9 cellular contexts compared by ENCODE assay signal in the genomic region with DNA sequence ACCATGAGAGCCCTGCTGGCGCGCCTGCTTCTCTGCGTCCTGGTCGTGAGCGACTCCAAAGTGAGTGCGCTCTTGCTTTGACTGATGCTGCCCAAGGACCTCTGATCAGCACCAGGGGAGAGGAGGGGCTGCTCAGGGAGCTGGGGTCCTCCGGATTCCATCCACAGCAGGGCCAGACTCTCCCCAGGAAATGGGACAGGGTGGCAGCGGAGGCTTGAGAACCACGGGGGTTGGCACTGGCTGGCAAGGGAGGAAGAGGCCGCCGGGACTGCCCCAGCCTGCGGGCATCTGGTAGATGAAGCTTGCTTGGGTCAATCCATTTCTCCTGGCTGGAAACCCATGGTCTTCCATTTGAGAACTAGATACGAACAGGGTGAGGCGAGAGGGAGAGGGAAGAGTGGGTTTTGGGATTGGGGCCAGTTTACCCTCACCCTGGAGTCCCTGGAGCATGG. TPM values are rescaled to one million over a fixed set of nuclear protein-coding genes. Genes with fewer than 3 reads are reported as not detected.
A peak's percentile ranks its signal among the peaks of the same experiment; 100 is the strongest.
DNase-seq lines count a peak whose midpoint lies in the region; ATAC-seq lines count a peak whose summit lies in the region.
"Had no signal": no experiment of that assay in that cellular context is flagged by ENCODE, and none has a peak within 500 bp of the region (broad histone marks: within the 10 kb centered on the region; RNA-seq: fewer than 3 reads in every experiment).

No MANE protein-coding gene starts in this region.

- H3K27me3 Mint-ChIP-seq in stimulated activated naive CD8-positive, alpha-beta T cell treated with anti-CD3 and anti-CD28 coated beads, Interleukin-15, Interleukin-2, amounts not matched to agents 100 ng/mL and 50 ng/mL, for 24 hours = peaks cover 61% of the 10 kb centered on the region
- H3K27me3 Mint-ChIP-seq in central memory CD8-positive, alpha-beta T cell = peaks cover 38% of the 10 kb centered on the region

- H3K4me3 ChIP-seq in mononuclear cell (ENCODE audit: low read length) = peak overlapping the region; percentile 32

- H3K9me3 ChIP-seq in mononuclear cell (ENCODE audit: low read depth, low read length) = no peaks in the 10 kb centered on the region

- H3K36me3 Mint-ChIP-seq in stimulated activated naive CD8-positive, alpha-beta T cell treated with anti-CD3 and anti-CD28 coated beads, Interleukin-15, Interleukin-2, amounts not matched to agents 100 ng/mL and 50 ng/mL, for 24 hours (ENCODE audit: low read depth) = no peaks in the 10 kb centered on the region
- peaks cover 2% of the 10 kb centered on the region for H3K36me3 Mint-ChIP-seq in central memory CD8-positive, alpha-beta T cell (ENCODE audit: insufficient read depth)

- H3K27me3 ChIP-seq in mononuclear cell (ENCODE audit: insufficient read depth, low read length) = peaks cover 7% of the 10 kb centered on the region

- peaks cover 41% of the 10 kb centered on the region for H3K4me1 Mint-ChIP-seq in stimulated activated naive CD8-positive, alpha-beta T cell treated with anti-CD3 and anti-CD28 coated beads, Interleukin-15, Interleukin-2, amounts not matched to agents 100 ng/mL and 50 ng/mL, for 24 hours (ENCODE audit: low read depth)
- peaks cover 27% of the 10 kb centered on the region for H3K4me1 Mint-ChIP-seq in central memory CD8-positive, alpha-beta T cell

- H3K4me3 Mint-ChIP-seq in stimulated activated naive CD8-positive, alpha-beta T cell treated with anti-CD3 and anti-CD28 coated beads, Interleukin-15, Interleukin-2, amounts not matched to agents 100 ng/mL and 50 ng/mL, for 24 hours = peak overlapping the region; percentile 85
- H3K4me3 Mint-ChIP-seq in central memory CD8-positive, alpha-beta T cell = peak overlapping the region; percentile 88

- DNase-seq in stimulated activated naive CD8-positive, alpha-beta T cell treated with anti-CD3 and anti-CD28 coated beads, Interleukin-15, Interleukin-2, amounts not matched to agents 100 U/mL and 50 U/mL, for 24 hours = no peak
- no peak for DNase-seq in central memory CD8-positive, alpha-beta T cell (ENCODE audit: low spot score in 2 of 2)
- DNase-seq in HuH-7 (ENCODE audit: low spot score) = no peak

- no peak for ATAC-seq in stimulated activated naive CD8-positive, alpha-beta T cell treated with anti-CD3 and anti-CD28 coated beads, Interleukin-15, Interleukin-2, amounts not matched to agents 100 U/mL and 50 U/mL, for 24 hours
- ATAC-seq in central memory CD8-positive, alpha-beta T cell (replicated peaks; ENCODE audit: extremely low read depth, poor library complexity, severe bottlenecking) = no peak
- ATAC-seq in GM18870 (IDR thresholded peaks at IDR 0.05; ENCODE audit: unreplicated experiment) = no peak
- ATAC-seq in HG03378 (IDR thresholded peaks at IDR 0.05; ENCODE audit: unreplicated experiment) = no peak
- no peak for ATAC-seq in GM21360 (IDR thresholded peaks at IDR 0.05; ENCODE audit: unreplicated experiment)

- no peaks in the 10 kb centered on the region for H3K9me3 Mint-ChIP-seq in stimulated activated naive CD8-positive, alpha-beta T cell treated with anti-CD3 and anti-CD28 coated beads, Interleukin-15, Interleukin-2, amounts not matched to agents 100 ng/mL and 50 ng/mL, for 24 hours
- no peaks in the 10 kb centered on the region for H3K9me3 Mint-ChIP-seq in central memory CD8-positive, alpha-beta T cell

- peaks cover 62% of the 10 kb centered on the region for H3K4me1 ChIP-seq in mononuclear cell (ENCODE audit: insufficient read depth, low read length)

- no peak overlapping the region for H3K27ac Mint-ChIP-seq in stimulated activated naive CD8-positive, alpha-beta T cell treated with anti-CD3 and anti-CD28 coated beads, Interleukin-15, Interleukin-2, amounts not matched to agents 100 ng/mL and 50 ng/mL, for 24 hours
- peak overlapping the region; percentile 87 for H3K27ac Mint-ChIP-seq in central memory CD8-positive, alpha-beta T cell (ENCODE audit: low read depth)

RNA-seq across cellular contexts. Expression of gene PLAU, which starts 0.6 kb away (rescaled TPM):
- 9.7 TPM for total RNA-seq in mononuclear cell
- total RNA-seq: SK-MEL-5 had no signal

RNA-seq across cellular contexts. Expression of gene CAMK2G, which starts 37.2 kb away (rescaled TPM):
- total RNA-seq in mononuclear cell = 25.9 TPM
